8 cellular contexts compared by ENCODE assay signal in the genomic region with DNA sequence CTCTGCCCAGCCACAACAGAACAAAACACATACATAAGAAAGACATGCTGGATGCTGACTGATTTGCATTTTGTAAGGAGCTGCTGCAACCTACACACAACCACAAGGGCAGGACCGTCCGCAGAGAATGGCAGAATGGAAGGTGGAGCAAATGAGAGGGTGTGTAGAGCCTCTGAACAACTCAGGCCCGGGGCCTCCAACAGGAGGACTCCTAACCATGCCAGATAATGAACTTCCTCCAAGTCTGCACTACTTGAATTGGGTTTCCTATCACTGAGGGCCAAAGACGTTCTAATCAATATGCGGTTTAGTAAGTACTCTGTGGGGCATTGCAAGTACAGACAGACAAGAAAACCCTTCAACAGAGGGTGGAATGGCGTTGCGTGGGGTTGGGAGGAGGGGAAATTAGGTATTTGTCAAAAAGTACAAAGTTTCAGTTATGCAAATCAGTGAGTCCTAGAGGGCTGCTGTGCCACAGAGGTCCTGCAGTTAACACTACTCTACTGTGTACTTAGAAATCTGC. TPM values are rescaled to one million over a fixed set of nuclear protein-coding genes. Genes with fewer than 3 reads are reported as not detected.
A peak's percentile ranks its signal among the peaks of the same experiment; 100 is the strongest.
DNase-seq lines count a peak whose midpoint lies in the region; ATAC-seq and TF ChIP-seq lines count a peak whose summit lies in the region.

No MANE protein-coding gene starts in this region.

- H3K4me2 ChIP-seq in OCI-LY7 (ENCODE audit: low read length) = peak overlapping the region; percentile 90
- H3K4me2 ChIP-seq in PC-3 (ENCODE audit: low read length) = no peak overlapping the region

- H2AFZ ChIP-seq in OCI-LY7 (ENCODE audit: low read length) (peak overlapping the region; percentile 24; the same call in 1 of the 2 replicates), PC-3 (ENCODE audit: low read length) (no peak overlapping the region)

- ATAC-seq in HG02678 (IDR thresholded peaks at IDR 0.05; ENCODE audit: unreplicated experiment) = peak; percentile 83
- ATAC-seq in stimulated activated naive B cell treated with anti-CD40 and anti-IgM and Interleukin-4, amounts not matched to agents 10 μg/mL and 1 μg/mL and 100 μg/mL, for 72 hours (replicated peaks) = peak; percentile 93
- no peak for ATAC-seq in PC-3

- H3K27me3 Mint-ChIP-seq in activated T-cell treated with anti-CD3 and anti-CD28 coated beads, Interleukin-2, amount 50 U/mL, for 24 hours = no peaks in the 10 kb centered on the region
- no peaks in the 10 kb centered on the region for H3K27me3 Mint-ChIP-seq in stimulated activated naive B cell treated with anti-CD40 and anti-IgM and Interleukin-4, amounts not matched to agents 10 μg/mL and 1 μg/mL and 100 μg/mL, for 72 hours

- peak overlapping the region; percentile 27 for H3K4me3 Mint-ChIP-seq in activated T-cell treated with anti-CD3 and anti-CD28 coated beads, Interleukin-2, amount 50 U/mL, for 24 hours
- peak overlapping the region; percentile 71 to 77 for H3K4me3 Mint-ChIP-seq in stimulated activated naive B cell treated with anti-CD40 and anti-IgM and Interleukin-4, amounts not matched to agents 10 μg/mL and 1 μg/mL and 100 μg/mL, for 72 hours

- H3K27me3 ChIP-seq in PC-3 (ENCODE audit: low read length) = no peaks in the 10 kb centered on the region

- H3K36me3 ChIP-seq in OCI-LY7 (ENCODE audit: insufficient read depth, low read length) (peaks cover 42% of the 10 kb centered on the region), PC-3 (ENCODE audit: low read depth, low read length) (no peaks in the 10 kb centered on the region)

- TF ChIP-seq CTCF in OCI-LY7 (conservative IDR thresholded peaks at IDR 0.05; ENCODE audit: low read length) (no peak), PC-3 (conservative IDR thresholded peaks at IDR 0.05; ENCODE audit: low read depth, low read length) (no peak)

- CTCF ChIA-PET in OCI-LY7 (lab: Charles Lee; ENCODE audit: unreplicated experiment) (no interaction called here), PC-3 (lab: Charles Lee) (no interaction called here)

- intact Hi-C loops in OCI-LY7 (cut with micrococcal nuclease; ENCODE audit: unreplicated experiment) (loop anchor here (2.0 kb wide), 2 partner anchors 13 to 25 kb away; no protein-coding TSS in a partner anchor), PC-3 (cut with micrococcal nuclease) (no loop called here)

- H3K9me3 ChIP-seq in OCI-LY7 (ENCODE audit: low read length) = no peaks in the 10 kb centered on the region
- no peaks in the 10 kb centered on the region for H3K9me3 ChIP-seq in PC-3 (ENCODE audit: low read length)

- H4K20me1 ChIP-seq in OCI-LY7 (ENCODE audit: insufficient read depth, low read length) (peaks cover 47% of the 10 kb centered on the region), PC-3 (ENCODE audit: low read length) (0 out of 2 replicates have a peak, but pooled peaks cover 10% of the 10 kb centered on the region)

- no peak overlapping the region for H3K9ac ChIP-seq in PC-3 (ENCODE audit: low read length)

- H3K9me3 Mint-ChIP-seq in activated T-cell treated with anti-CD3 and anti-CD28 coated beads, Interleukin-2, amount 50 U/mL, for 24 hours = no peaks in the 10 kb centered on the region
- peaks cover 0 to 4% of the 10 kb centered on the region in 2 donors for H3K9me3 Mint-ChIP-seq in stimulated activated naive B cell treated with anti-CD40 and anti-IgM and Interleukin-4, amounts not matched to agents 10 μg/mL and 1 μg/mL and 100 μg/mL, for 72 hours

- DNase-seq in activated T-cell treated with anti-CD3 and anti-CD28 coated beads, Interleukin-2, amount 50 U/mL, for 24 hours = no peak
- DNase-seq in activated T-cell treated with anti-CD3 and anti-CD28 coated beads for 4 hours (no peak), OCI-LY7 (ENCODE audit: low spot score) (peak; percentile 68), PC-3 (no peak), GF-D8 (lab: John Stamatoyannopoulos, UW) (no peak)
- peak; percentile 61 for DNase-seq in stimulated activated naive B cell treated with anti-CD40 and anti-IgM and Interleukin-4, amounts not matched to agents 10 μg/mL and 1 μg/mL and 100 μg/mL, for 72 hours
- no peak for DNase-seq in activated effector memory CD4-positive, alpha-beta T cell treated with anti-CD3 and anti-CD28 coated beads, Interleukin-2, amount 50 U/mL, for 16 hours

- H3K4me1 ChIP-seq in OCI-LY7 (ENCODE audit: insufficient read depth, low read length, poor library complexity, severe bottlenecking) = peaks cover 83% of the 10 kb centered on the region
- H3K4me1 ChIP-seq in PC-3 (ENCODE audit: insufficient read depth, low read length) = peaks cover 53% of the 10 kb centered on the region

- POLR2A ChIA-PET in OCI-LY7 (lab: Charles Lee) (interaction anchor here (1.0 to 2.0 kb wide), 4 partner anchors 9 to 48 kb away, joined by 3 to 8 read pairs (median 6); no protein-coding TSS in a partner anchor), PC-3 (lab: Charles Lee; ENCODE audit: unreplicated experiment) (no interaction called here)

- H3K27ac ChIP-seq in OCI-LY7 (ENCODE audit: low read depth, low read length, poor library complexity, severe bottlenecking) (peak overlapping the region; percentile 73), PC-3 (ENCODE audit: low read length) (no peak overlapping the region)

- peak overlapping the region; percentile 48 for H3K4me3 ChIP-seq in OCI-LY7 (ENCODE audit: low read depth, low read length, poor library complexity, severe bottlenecking)
- H3K4me3 ChIP-seq in PC-3 (ENCODE audit: low read length) = no peak overlapping the region

- no peaks in the 10 kb centered on the region for H3F3A ChIP-seq in PC-3 (ENCODE audit: low read length, unreplicated experiment)

- BruUV-seq in OCI-LY7 (replicated peaks; lab: Mats Ljungman, UMichigan) (no TSS peak), PC-3 (replicated peaks; lab: Mats Ljungman, UMichigan) (no TSS peak)

- peak overlapping the region; percentile 84 for H3K27ac Mint-ChIP-seq in activated T-cell treated with anti-CD3 and anti-CD28 coated beads, Interleukin-2, amount 50 U/mL, for 24 hours
- peak overlapping the region; percentile 88 for H3K27ac Mint-ChIP-seq in stimulated activated naive B cell treated with anti-CD40 and anti-IgM and Interleukin-4, amounts not matched to agents 10 μg/mL and 1 μg/mL and 100 μg/mL, for 72 hours

- H3K9me2 ChIP-seq in OCI-LY7 (ENCODE audit: insufficient read depth, low read length) (no peaks in the 10 kb centered on the region), PC-3 (replicated peaks; ENCODE audit: low read length) (no peaks in the 10 kb centered on the region)

- H3K79me2 ChIP-seq in OCI-LY7 (ENCODE audit: insufficient read depth, low read depth, low read length) (peaks cover 98% of the 10 kb centered on the region), PC-3 (ENCODE audit: low read length) (peaks cover 87% of the 10 kb centered on the region)

- H3K4me1 Mint-ChIP-seq in activated T-cell treated with anti-CD3 and anti-CD28 coated beads, Interleukin-2, amount 50 U/mL, for 24 hours (ENCODE audit: low read depth) = peaks cover 95% of the 10 kb centered on the region
- H3K4me1 Mint-ChIP-seq in stimulated activated naive B cell treated with anti-CD40 and anti-IgM and Interleukin-4, amounts not matched to agents 10 μg/mL and 1 μg/mL and 100 μg/mL, for 72 hours = peaks cover 82 to 97% of the 10 kb centered on the region in 2 donors

- H3K36me3 Mint-ChIP-seq in activated T-cell treated with anti-CD3 and anti-CD28 coated beads, Interleukin-2, amount 50 U/mL, for 24 hours (ENCODE audit: low read depth) = peaks cover 54% of the 10 kb centered on the region
- peaks cover 54 to 83% of the 10 kb centered on the region in 2 donors for H3K36me3 Mint-ChIP-seq in stimulated activated naive B cell treated with anti-CD40 and anti-IgM and Interleukin-4, amounts not matched to agents 10 μg/mL and 1 μg/mL and 100 μg/mL, for 72 hours

RNA-seq across cellular contexts. Expression of a gene that starts 14.6 kb away (rescaled TPM):
- 66.9 and 68.8 TPM in 2 replicates for total RNA-seq in OCI-LY7 (2014; rRNA removed; shearing (Covaris generic))
- total RNA-seq in OCI-LY7 (2022) (72.1 and 73.9 TPM in 2 replicates), PC-3 (2014; rRNA removed) (60.2 and 64.8 TPM in 2 replicates)

Comparison
In these comparisons a context has a peak if more than half of its experiments do, and no peak if none do; other contexts are left out.
1. DNase-seq: peak in OCI-LY7 (single experiment) and stimulated activated naive B cell treated with anti-CD40 and anti-IgM and Interleukin-4, amounts not matched to agents 10 μg/mL and 1 μg/mL and 100 μg/mL, for 72 hours (single experiment); none in activated T-cell treated with anti-CD3 and anti-CD28 coated beads, Interleukin-2, amount 50 U/mL, for 24 hours (single experiment), activated T-cell treated with anti-CD3 and anti-CD28 coated beads for 4 hours (single experiment), PC-3 (single experiment), activated effector memory CD4-positive, alpha-beta T cell treated with anti-CD3 and anti-CD28 coated beads, Interleukin-2, amount 50 U/mL, for 16 hours (single experiment) and GF-D8 (single experiment).